ENCODE assay signal across 28 cellular contexts in genomic region chr6:90703383-90703782, GRCh38.
"Had no signal": no experiment of that assay in that cellular context is flagged by ENCODE, and none has a peak within 500 bp of the region (broad histone marks: within the 10 kb centered on the region; RNA-seq: fewer than 3 reads in every experiment).

No MANE protein-coding gene starts in this region.

- H3K27ac ChIP-seq: brain microvascular endothelial cell, esophagus muscularis mucosa, foreskin keratinocyte, gastrocnemius medialis, heart left ventricle had no signal

- H3K9me3 Mint-ChIP-seq: activated B cell treated with CpG ODN at 0.5 μM for 24 hours; activated CD8-positive, alpha-beta T cell treated with anti-CD3 and anti-CD28 coated beads for 36 hours; activated T-cell treated with anti-CD3 and anti-CD28 coated beads, Interleukin-2, amount 50 U/mL, for 4 hours; activated T-helper 17 cell treated with anti-CD3 and anti-CD28 coated beads, Interleukin-2, amount 50 U/mL, for 72 hours; central memory CD8-positive, alpha-beta T cell; effector memory CD8-positive, alpha-beta T cell had no signal

- H3K27me3 ChIP-seq: brain microvascular endothelial cell, esophagus muscularis mucosa, foreskin keratinocyte, gastrocnemius medialis had no signal

- H3K27ac Mint-ChIP-seq: activated B cell treated with CpG ODN at 0.5 μM for 24 hours; activated CD8-positive, alpha-beta T cell treated with anti-CD3 and anti-CD28 coated beads for 36 hours; activated naive CD8-positive, alpha-beta T cell; activated T-helper 17 cell treated with anti-CD3 and anti-CD28 coated beads, Interleukin-2, amount 50 U/mL, for 72 hours; effector memory CD8-positive, alpha-beta T cell had no signal

- H3K36me3 Mint-ChIP-seq: activated naive CD8-positive, alpha-beta T cell had no signal

- H3K9me3 ChIP-seq: esophagus muscularis mucosa, gastrocnemius medialis, heart left ventricle had no signal

- H3K4me3 Mint-ChIP-seq: activated B cell treated with CpG ODN at 0.5 μM for 24 hours; activated CD8-positive, alpha-beta T cell treated with anti-CD3 and anti-CD28 coated beads for 36 hours; activated naive CD8-positive, alpha-beta T cell; activated T-cell treated with anti-CD3 and anti-CD28 coated beads, Interleukin-2, amount 50 U/mL, for 4 hours; activated T-helper 17 cell treated with anti-CD3 and anti-CD28 coated beads, Interleukin-2, amount 50 U/mL, for 72 hours; central memory CD8-positive, alpha-beta T cell; effector memory CD8-positive, alpha-beta T cell had no signal

- H3K27me3 Mint-ChIP-seq: activated CD8-positive, alpha-beta T cell treated with anti-CD3 and anti-CD28 coated beads for 36 hours; activated naive CD8-positive, alpha-beta T cell had no signal

- DNase-seq: activated B cell treated with CpG ODN at 0.5 μM for 24 hours; activated CD4-positive, alpha-beta T cell treated with anti-CD3 and anti-CD28 coated beads for 48 hours; activated CD4-positive, alpha-beta T cell treated with anti-CD3 and anti-CD28 coated beads, Interleukin-2, amount 50 U/mL, for 1 hour; activated CD4-positive, alpha-beta T cell treated with anti-CD3 and anti-CD28 coated beads, Interleukin-2, amount 50 U/mL, for 48 hours; activated CD8-positive, alpha-beta memory T cell treated with anti-CD3 and anti-CD28 coated beads for 24 hours; activated CD8-positive, alpha-beta T cell treated with anti-CD3 and anti-CD28 coated beads for 36 hours; activated effector memory CD4-positive, alpha-beta T cell treated with Interleukin-2 at 50 U/mL for 16 hours; activated gamma-delta T cell treated with Interleukin-2 at 50 U/mL for 16 hours; activated naive CD4-positive, alpha-beta T cell treated with anti-CD3 and anti-CD28 coated beads, Interleukin-2, amount 50 U/mL, for 16 hours; activated naive CD4-positive, alpha-beta T cell treated with Interleukin-2 at 50 U/mL for 16 hours; activated T-cell treated with anti-CD3 and anti-CD28 coated beads, Interleukin-2, amount 50 U/mL, for 4 hours; amniotic stem cell; brain microvascular endothelial cell; cortex of kidney; dermis blood vessel endothelial cell; effector CD4-positive, alpha-beta T cell; effector memory CD8-positive, alpha-beta T cell; erythroblast; foreskin keratinocyte; gastrocnemius medialis; glutamatergic neuron; heart left ventricle; T-helper 2 cell had no signal

- H3K4me1 Mint-ChIP-seq: activated B cell treated with CpG ODN at 0.5 μM for 24 hours; activated T-helper 17 cell treated with anti-CD3 and anti-CD28 coated beads, Interleukin-2, amount 50 U/mL, for 72 hours; central memory CD8-positive, alpha-beta T cell had no signal

- H3K4me1 ChIP-seq: esophagus muscularis mucosa, foreskin keratinocyte, gastrocnemius medialis, heart left ventricle had no signal

- H3K4me3 ChIP-seq: esophagus muscularis mucosa, gastrocnemius medialis, heart left ventricle had no signal

- H3K36me3 ChIP-seq: brain microvascular endothelial cell, esophagus muscularis mucosa, gastrocnemius medialis, heart left ventricle had no signal

- ATAC-seq: activated CD4-positive, CD25-positive, alpha-beta regulatory T cell treated with anti-CD3 and anti-CD28 coated beads, Interleukin-2, amount 50 U/mL, for 24 hours; activated CD8-positive, alpha-beta T cell treated with anti-CD3 and anti-CD28 coated beads for 36 hours; activated T-cell treated with anti-CD3 and anti-CD28 coated beads, Interleukin-2, amount 50 U/mL, for 4 hours; activated T-helper 17 cell treated with anti-CD3 and anti-CD28 coated beads, Interleukin-2, amount 50 U/mL, for 72 hours; effector memory CD8-positive, alpha-beta T cell; foreskin keratinocyte; gastrocnemius medialis; heart left ventricle had no signal
